Comparison of ENCODE assay signal across 20 cellular contexts in genomic region chr5:167895899-167896659, GRCh38.
A peak's percentile ranks its signal among the peaks of the same experiment; 100 is the strongest.
DNase-seq lines count a peak whose midpoint lies in the region; ATAC-seq, FAIRE-seq and TF ChIP-seq lines count a peak whose summit lies in the region.
"Had no signal": no experiment of that assay in that cellular context is flagged by ENCODE, and none has a peak within 500 bp of the region (broad histone marks: within the 10 kb centered on the region; RNA-seq: fewer than 3 reads in every experiment).

No MANE protein-coding gene starts in this region.

- H3K27ac ChIP-seq in trophoblast cell (ENCODE audit: low read depth, low read length), result no peak overlapping the region
- H3K27ac ChIP-seq: A549, KMS-11, PC-9, SJSA1 had no signal

- no peak overlapping the region for H4K8ac ChIP-seq in trophoblast cell (ENCODE audit: low read depth, low read length)

- H3K36me3 ChIP-seq in bronchial epithelial cell (ENCODE audit: control insufficient read depth, insufficient read depth, low read length) (peaks cover 1% of the 10 kb centered on the region), trophoblast cell (ENCODE audit: control insufficient read depth in 1 of 2, insufficient read depth in 2 of 2, low read length in 2 of 2) (no peaks in the 10 kb centered on the region)
- H3K36me3 ChIP-seq: HAP-1, SJSA1 had no signal

- H2AK5ac ChIP-seq in trophoblast cell (ENCODE audit: low read length), result no peak overlapping the region

- H3K9me3 Mint-ChIP-seq in T-cell, result peaks cover 0 to 16% (median 0%) of the 10 kb centered on the region in 3 donors

- no peak overlapping the region for H3K4me3 Mint-ChIP-seq in T-cell
- H3K4me3 Mint-ChIP-seq: B cell; CD4-positive, CD25-positive, alpha-beta regulatory T cell had no signal

- no peak overlapping the region for H3K4ac ChIP-seq in trophoblast cell (ENCODE audit: low read depth, low read length)

- H3K79me2 ChIP-seq in trophoblast cell (ENCODE audit: control insufficient read depth, insufficient read depth, low read length, poor library complexity), result no peaks in the 10 kb centered on the region

- no peak overlapping the region for H3K9ac ChIP-seq in trophoblast cell (ENCODE audit: low read length)
- H3K9ac ChIP-seq: KMS-11 had no signal

- H4K91ac ChIP-seq in trophoblast cell (ENCODE audit: low read depth, low read length), result no peak overlapping the region

- no peak overlapping the region for H3K14ac ChIP-seq in trophoblast cell (ENCODE audit: low read length)

- no peaks in the 10 kb centered on the region for H3K27me3 Mint-ChIP-seq in T-cell
- H3K27me3 Mint-ChIP-seq: B cell; CD4-positive, CD25-positive, alpha-beta regulatory T cell had no signal

- no peak overlapping the region for H2AFZ ChIP-seq in trophoblast cell (ENCODE audit: insufficient read depth, low read length, poor library complexity)
- H2AFZ ChIP-seq: PC-9 had no signal

- no peak for FAIRE-seq in bronchial epithelial cell (lab: Jason Lieb, UNC)
- FAIRE-seq: A549 had no signal

- no peak overlapping the region for H3K23ac ChIP-seq in trophoblast cell (ENCODE audit: low read length)

- H4K12ac ChIP-seq in trophoblast cell (ENCODE audit: low read depth, low read length), result no peak overlapping the region

- no peaks in the 10 kb centered on the region for H3K36me3 Mint-ChIP-seq in T-cell
- H3K36me3 Mint-ChIP-seq: CD4-positive, CD25-positive, alpha-beta regulatory T cell had no signal

- no peaks in the 10 kb centered on the region for H3K79me1 ChIP-seq in trophoblast cell (ENCODE audit: low read length)

- ATAC-seq in T-cell (replicated peaks in 1 of 4), result no peak
- ATAC-seq in HG02885 (IDR thresholded peaks at IDR 0.05; ENCODE audit: poor library complexity, unreplicated experiment), result no peak
- ATAC-seq: A549 had no signal

- CTCF ChIA-PET in T-cell (lab: Charles Lee), result no interaction called here

- H2BK12ac ChIP-seq in trophoblast cell (ENCODE audit: low read length), result no peak overlapping the region

- WGBS in trophoblast cell (ENCODE audit: extremely low coverage, insufficient coverage, insufficient read length), result no CpG with 5 or more reads among the region's 8 CpGs

- H3K27ac Mint-ChIP-seq in T-cell, result no peak overlapping the region
- H3K27ac Mint-ChIP-seq: B cell; CD4-positive, CD25-positive, alpha-beta regulatory T cell had no signal

- POLR2A ChIA-PET in T-cell (lab: Charles Lee), result no interaction called here

- no peaks in the 10 kb centered on the region for H3K4me1 ChIP-seq in trophoblast cell (ENCODE audit: control insufficient read depth in 1 of 2, insufficient read depth in 2 of 2, low read length in 2 of 2)
- H3K4me1 ChIP-seq: A549, HAP-1 had no signal

- peak; percentile 83 for DNase-seq in AG10803 (ENCODE audit: low read depth)
- peak; percentile 53 for DNase-seq in M059J (ENCODE audit: low read depth)
- DNase-seq in bronchial epithelial cell (ENCODE audit: low read depth), result peak; percentile 28
- DNase-seq in trophoblast cell, result peak; percentile 43 to 72
- DNase-seq in NCI-H510A (lab: John Stamatoyannopoulos, UW), result no peak
- no peak for DNase-seq in T-cell
- no peak for DNase-seq in DMS114 treated with DMSO at 0.1 percent for 48 hours (lab: John Stamatoyannopoulos, UW; ENCODE audit: unreplicated experiment)
- DNase-seq: CD4-positive, CD25-positive, alpha-beta regulatory T cell; DMS53; MM.1S; NCI-H1092 treated with DMSO at 0.1 percent for 48 hours; NCI-H1694; NCI-H526 treated with DMSO at 0.1 percent for 48 hours; PC-9 had no signal

- H3K4me2 ChIP-seq in trophoblast cell (ENCODE audit: low read length), result no peak overlapping the region
- H3K4me2 ChIP-seq: A549, KMS-11, PC-9 had no signal

- TF ChIP-seq CTCF in AG10803 (conservative IDR thresholded peaks at IDR 0.05; ENCODE audit: low read length) (peak; percentile 44), bronchial epithelial cell (IDR thresholded peaks at IDR 0.05; ENCODE audit: insufficient read depth, low read length, severe bottlenecking) (no peak)

- H2BK120ac ChIP-seq in trophoblast cell (ENCODE audit: insufficient read depth, low read length, poor library complexity), result no peak overlapping the region

- H2BK5ac ChIP-seq in trophoblast cell (ENCODE audit: low read depth, low read length, poor library complexity), result no peak overlapping the region

- H3K27me3 ChIP-seq in bronchial epithelial cell (ENCODE audit: control insufficient read depth, insufficient read depth, low read length), result no peaks in the 10 kb centered on the region
- no peaks in the 10 kb centered on the region for H3K27me3 ChIP-seq in trophoblast cell (ENCODE audit: insufficient read depth, low read length)
- H3K27me3 ChIP-seq: SJSA1 had no signal

- H3K4me3 ChIP-seq in AG10803 (ENCODE audit: low read length) (no peak overlapping the region), bronchial epithelial cell (ENCODE audit: low read depth, low read length) (no peak overlapping the region), trophoblast cell (ENCODE audit: low read depth, low read length) (no peak overlapping the region)
- H3K4me3 ChIP-seq: A549, HAP-1, PC-9, SJSA1 had no signal

- H3K4me1 Mint-ChIP-seq in T-cell, result no peaks in the 10 kb centered on the region
- H3K4me1 Mint-ChIP-seq: B cell; CD4-positive, CD25-positive, alpha-beta regulatory T cell had no signal

- no peaks in the 10 kb centered on the region for H3K9me3 ChIP-seq in trophoblast cell (ENCODE audit: insufficient read depth, low read depth, low read length)
- H3K9me3 ChIP-seq: A549, HAP-1, SJSA1 had no signal

- H3K18ac ChIP-seq in trophoblast cell (ENCODE audit: low read length), result no peak overlapping the region

Comparison
In these comparisons a context has a peak if more than half of its experiments do, and no peak if none do; other contexts are left out.
1. DNase-seq: peak in AG10803 (single experiment), M059J (single experiment), bronchial epithelial cell (single experiment) and trophoblast cell (2 of 2); none in NCI-H510A (single experiment), T-cell (0 of 34) and DMS114 treated with DMSO at 0.1 percent for 48 hours (single experiment).